ENCODE assay signal across 8 cellular contexts in genomic region chr10:119268871-119269506, GRCh38.
A peak's percentile ranks its signal among the peaks of the same experiment; 100 is the strongest.
DNase-seq lines count a peak whose midpoint lies in the region; ATAC-seq and TF ChIP-seq lines count a peak whose summit lies in the region.

No MANE protein-coding gene starts in this region.

- ATAC-seq in GM21390 (IDR thresholded peaks at IDR 0.05; ENCODE audit: unreplicated experiment), result peak; percentile 83
- ATAC-seq in body of pancreas, result no peak

- H3K4me3 Mint-ChIP-seq in activated naive CD4-positive, alpha-beta T cell treated with anti-CD3 and anti-CD28 coated beads, Interleukin-2, amount 50 U/mL, for 24 hours, result peak overlapping the region; percentile 73

- peak overlapping the region; percentile 96 for H3K27ac Mint-ChIP-seq in activated naive CD4-positive, alpha-beta T cell treated with anti-CD3 and anti-CD28 coated beads, Interleukin-2, amount 50 U/mL, for 24 hours

- no peaks in the 10 kb centered on the region for H3K9me3 Mint-ChIP-seq in activated naive CD4-positive, alpha-beta T cell treated with anti-CD3 and anti-CD28 coated beads, Interleukin-2, amount 50 U/mL, for 24 hours

- TF ChIP-seq CTCF in MM.1S (IDR thresholded peaks at IDR 0.05; ENCODE audit: low read length), result no peak
- TF ChIP-seq CTCF in parathyroid adenoma (IDR thresholded peaks at IDR 0.05), result no peak
- no peak for TF ChIP-seq CTCF in body of pancreas (IDR thresholded peaks at IDR 0.05)

- H3K4me1 Mint-ChIP-seq in activated naive CD4-positive, alpha-beta T cell treated with anti-CD3 and anti-CD28 coated beads, Interleukin-2, amount 50 U/mL, for 24 hours, result peaks cover 63% of the 10 kb centered on the region

- H3K27me3 ChIP-seq in BLaER1 treated with 17β-estradiol and CSF1 and Interleukin-3, amounts not matched to agents 10 nM and 100 nM, result no peaks in the 10 kb centered on the region
- H3K27me3 ChIP-seq in MM.1S (replicated peaks; ENCODE audit: insufficient read depth, low read length) (no peaks in the 10 kb centered on the region), parathyroid adenoma (ENCODE audit: control insufficient read depth, insufficient read depth, low read length) (no peaks in the 10 kb centered on the region), body of pancreas (no peaks in the 10 kb centered on the region)

- no peak overlapping the region for H2AFZ ChIP-seq in MM.1S (ENCODE audit: low read length)
- no peak overlapping the region for H2AFZ ChIP-seq in parathyroid adenoma

- no peaks in the 10 kb centered on the region for H3K9me3 ChIP-seq in BLaER1 treated with 17β-estradiol and CSF1 and Interleukin-3, amounts not matched to agents 10 nM and 100 nM (replicated peaks in 1 of 11)
- H3K9me3 ChIP-seq in MM.1S (replicated peaks; ENCODE audit: insufficient read depth, low read length) (no peaks in the 10 kb centered on the region), parathyroid adenoma (ENCODE audit: control insufficient read depth, low read length) (no peaks in the 10 kb centered on the region), body of pancreas (no peaks in the 10 kb centered on the region)

- H3K4me3 ChIP-seq in BLaER1 treated with 17β-estradiol and CSF1 and Interleukin-3, amounts not matched to agents 10 nM and 100 nM, result no peak overlapping the region
- no peak overlapping the region for H3K4me3 ChIP-seq in MM.1S (ENCODE audit: low read length)
- no peak overlapping the region for H3K4me3 ChIP-seq in parathyroid adenoma (ENCODE audit: low read depth, low read length)
- no peak overlapping the region for H3K4me3 ChIP-seq in body of pancreas

- no peaks in the 10 kb centered on the region for H3K9me2 ChIP-seq in MM.1S (replicated peaks; ENCODE audit: insufficient read depth, low read length)

- H3K36me3 Mint-ChIP-seq in activated naive CD4-positive, alpha-beta T cell treated with anti-CD3 and anti-CD28 coated beads, Interleukin-2, amount 50 U/mL, for 24 hours, result peaks cover 8% of the 10 kb centered on the region

- intact Hi-C loops in body of pancreas (cut with DNase I), result no loop called here

- no peaks in the 10 kb centered on the region for H3F3A ChIP-seq in MM.1S (ENCODE audit: insufficient read depth, low read length)

- peaks cover 0 to 6% (median 0%) of the 10 kb centered on the region in 11 experiments; a peak in 1 of 22 replicates for H4K20me1 ChIP-seq in BLaER1 treated with 17β-estradiol and CSF1 and Interleukin-3, amounts not matched to agents 10 nM and 100 nM
- H4K20me1 ChIP-seq in MM.1S (ENCODE audit: insufficient read depth, low read length), result no peaks in the 10 kb centered on the region

- H3K27me3 Mint-ChIP-seq in activated naive CD4-positive, alpha-beta T cell treated with anti-CD3 and anti-CD28 coated beads, Interleukin-2, amount 50 U/mL, for 24 hours, result no peaks in the 10 kb centered on the region

- H3K4me1 ChIP-seq in BLaER1 treated with 17β-estradiol and CSF1 and Interleukin-3, amounts not matched to agents 10 nM and 100 nM, result peaks cover 11 to 25% (median 20%) of the 10 kb centered on the region in 10 experiments; a peak in 19 of 20 replicates
- peaks cover 13% of the 10 kb centered on the region for H3K4me1 ChIP-seq in MM.1S (ENCODE audit: low read length)
- H3K4me1 ChIP-seq in parathyroid adenoma, result peaks cover 42% of the 10 kb centered on the region
- H3K4me1 ChIP-seq in body of pancreas, result peaks cover 18% of the 10 kb centered on the region

- DNase-seq in MM.1S (peak; percentile 31), body of pancreas (no peak), substantia nigra (lab: John Stamatoyannopoulos, UW) (no peak), NCI-H1417 treated with DMSO at 0.1 percent for 48 hours (lab: John Stamatoyannopoulos, UW) (no peak)

- TF ChIP-seq POLR2A in body of pancreas (IDR thresholded peaks at IDR 0.05), result no peak

- H3K79me2 ChIP-seq in MM.1S (ENCODE audit: low read length) (no peaks in the 10 kb centered on the region), parathyroid adenoma (peaks cover 88% of the 10 kb centered on the region)

- peak overlapping the region in 10 of 11 experiments; percentile 10 to 62 (median 48); a peak in 15 of 22 replicates for H3K4me2 ChIP-seq in BLaER1 treated with 17β-estradiol and CSF1 and Interleukin-3, amounts not matched to agents 10 nM and 100 nM
- H3K4me2 ChIP-seq in MM.1S (ENCODE audit: low read depth, low read length) (no peak overlapping the region), parathyroid adenoma (ENCODE audit: low read length) (no peak overlapping the region)

- no peak overlapping the region for H3K9ac ChIP-seq in BLaER1 treated with 17β-estradiol and CSF1 and Interleukin-3, amounts not matched to agents 10 nM and 100 nM
- H3K9ac ChIP-seq in MM.1S (ENCODE audit: low read length), result no peak overlapping the region
- no peak overlapping the region for H3K9ac ChIP-seq in parathyroid adenoma

- WGBS in body of pancreas, 2 donors, result 74 to 79% methylated on average over 8 to 11 of the region's 11 CpGs

- no peaks in the 10 kb centered on the region for H3K36me3 ChIP-seq in BLaER1 treated with 17β-estradiol and CSF1 and Interleukin-3, amounts not matched to agents 10 nM and 100 nM
- H3K36me3 ChIP-seq in MM.1S (replicated peaks; ENCODE audit: insufficient read depth, low read length), result no peaks in the 10 kb centered on the region
- no peaks in the 10 kb centered on the region for H3K36me3 ChIP-seq in parathyroid adenoma (ENCODE audit: control insufficient read depth, insufficient read depth, low read length)
- H3K36me3 ChIP-seq in body of pancreas (replicated peaks in 1 of 2; ENCODE audit: insufficient read depth in 1 of 2, low read depth in 2 of 2), result no peaks in the 10 kb centered on the region

- H3K27ac ChIP-seq in BLaER1 treated with 17β-estradiol and CSF1 and Interleukin-3, amounts not matched to agents 10 nM and 100 nM, result peak overlapping the region in 3 of 11 experiments; percentile 7 to 32 (median 12); a peak in 3 of 22 replicates
- H3K27ac ChIP-seq in MM.1S (ENCODE audit: low read length) (peak overlapping the region; percentile 14; the same call in 1 of the 2 replicates), parathyroid adenoma (peak overlapping the region; percentile 26), body of pancreas (peak overlapping the region in 1 of 4 donors; percentile 36), substantia nigra (ENCODE audit: low read depth, low read length, poor library complexity, severe bottlenecking) (no peak overlapping the region)

Comparison
In these comparisons a context has a peak if more than half of its experiments do, and no peak if none do; other contexts are left out.
1. H3K4me2 ChIP-seq: peak in BLaER1 treated with 17β-estradiol and CSF1 and Interleukin-3, amounts not matched to agents 10 nM and 100 nM (10 of 11); none in MM.1S (single experiment) and parathyroid adenoma (single experiment).